ENCODE assay signal across 8 cellular contexts in genomic region chr4:13541720-13542576, GRCh38. TPM values are rescaled to one million over a fixed set of nuclear protein-coding genes. Genes with fewer than 3 reads are reported as not detected.
DNase-seq lines count a peak whose midpoint lies in the region; ATAC-seq and TF ChIP-seq lines count a peak whose summit lies in the region.

No MANE protein-coding gene starts in this region.

- 6 to 8% methylated on average over 12 to 79 of the region's 79 CpGs for WGBS in testis, 2 donors

- no peak for TF ChIP-seq POLR2A in testis (IDR thresholded peaks at IDR 0.05)

- POLR2A ChIA-PET in AG04449 (lab: Yijun Ruan, JAX) = no interaction called here
- POLR2A ChIA-PET in activated B cell treated with CpG ODN at 0.5 μM for 24 hours (lab: Charles Lee) = no interaction called here

- no peaks in the 10 kb centered on the region for H3K9me3 ChIP-seq in iPS-18a (ENCODE audit: control insufficient read depth, low read depth, low read length)
- H3K9me3 ChIP-seq in testis = no peaks in the 10 kb centered on the region

- H3K9ac ChIP-seq in iPS-18a (ENCODE audit: low read length) = no peak overlapping the region

- ATAC-seq in GM18868 (IDR thresholded peaks at IDR 0.05; ENCODE audit: unreplicated experiment) = peak; percentile 33
- ATAC-seq in activated B cell treated with CpG ODN at 0.5 μM for 24 hours (ENCODE audit: low read depth) = no peak
- no peak for ATAC-seq in GM19467 (IDR thresholded peaks at IDR 0.05; ENCODE audit: unreplicated experiment)

- H3K27ac Mint-ChIP-seq in activated B cell treated with CpG ODN at 0.5 μM for 24 hours = no peak overlapping the region

- DNase-seq in AG04449 (ENCODE audit: low read depth, low spot score) (no peak), activated B cell treated with CpG ODN at 0.5 μM for 24 hours (peak; percentile 32), testis (peak; percentile 51), HT-29 (ENCODE audit: low spot score) (no peak), T1000 (lab: John Stamatoyannopoulos, UW) (no peak)

- no peak overlapping the region for H3K27ac ChIP-seq in iPS-18a (ENCODE audit: low read length)
- no peak overlapping the region for H3K27ac ChIP-seq in testis

- peaks cover 64% of the 10 kb centered on the region for H3K27me3 Mint-ChIP-seq in activated B cell treated with CpG ODN at 0.5 μM for 24 hours

- H3K4me1 ChIP-seq in iPS-18a (ENCODE audit: control insufficient read depth, low read depth, low read length) (peaks cover 15% of the 10 kb centered on the region), testis (peaks cover 5% of the 10 kb centered on the region)

- intact Hi-C loops in activated B cell treated with CpG ODN at 0.5 μM for 24 hours (cut with micrococcal nuclease) = loop anchor here (1.0 kb wide), 1 partner anchor 20 kb away; no protein-coding TSS in a partner anchor
- intact Hi-C loops in testis (cut with DNase I; ENCODE audit: low total_unique reads) = no loop called here

- H3K4me1 Mint-ChIP-seq in activated B cell treated with CpG ODN at 0.5 μM for 24 hours = peaks cover 38% of the 10 kb centered on the region

- peak; percentile 27 for TF ChIP-seq CTCF in AG04449 (IDR thresholded peaks at IDR 0.05; ENCODE audit: insufficient read depth, low read length, missing control alignments)
- TF ChIP-seq CTCF in activated B cell treated with CpG ODN at 0.5 μM for 24 hours (IDR thresholded peaks at IDR 0.05) = no peak
- peak in 1 of 3 experiments; percentile 16 for TF ChIP-seq CTCF in testis (IDR thresholded peaks at IDR 0.05)

- peaks cover 6% of the 10 kb centered on the region for H3K9me3 Mint-ChIP-seq in activated B cell treated with CpG ODN at 0.5 μM for 24 hours

- H3K36me3 Mint-ChIP-seq in activated B cell treated with CpG ODN at 0.5 μM for 24 hours (ENCODE audit: low read depth) = peaks cover 2% of the 10 kb centered on the region

- H3K36me3 ChIP-seq in iPS-18a (ENCODE audit: control insufficient read depth, low read depth, low read length) = no peaks in the 10 kb centered on the region
- H3K36me3 ChIP-seq in testis (ENCODE audit: low read depth, missing control alignments) = no peaks in the 10 kb centered on the region

- no peak overlapping the region for H3K4me3 ChIP-seq in AG04449 (ENCODE audit: low read depth, low read length)
- H3K4me3 ChIP-seq in iPS-18a (ENCODE audit: low read length) = peak overlapping the region; percentile 20
- H3K4me3 ChIP-seq in testis = peak overlapping the region in 1 of 2 donors; percentile 21

- H3K27me3 ChIP-seq in iPS-18a (ENCODE audit: control insufficient read depth, insufficient read depth, low read length) = peaks cover 99% of the 10 kb centered on the region
- peaks cover 3% of the 10 kb centered on the region for H3K27me3 ChIP-seq in testis

- peak overlapping the region; percentile 15 for H3K4me3 Mint-ChIP-seq in activated B cell treated with CpG ODN at 0.5 μM for 24 hours

- CTCF ChIA-PET in AG04449 (lab: Yijun Ruan, JAX) = interaction anchor here (0.7 to 1.2 kb wide), 7 partner anchors 12 to 813 kb away, joined by 3 to 4 read pairs (median 3); no protein-coding TSS in a partner anchor
- CTCF ChIA-PET in activated B cell treated with CpG ODN at 0.5 μM for 24 hours (lab: Charles Lee) = interaction anchor here (1.1 to 1.7 kb wide), 2 partner anchors 10 to 813 kb away, joined by 4 to 5 read pairs; no protein-coding TSS in a partner anchor

RNA-seq across cellular contexts. Expression of gene NKX3-2, which starts 2.4 kb away (rescaled TPM):
- not detected in 2 replicates for total RNA-seq in activated B cell treated with CpG ODN at 0.5 μM for 24 hours
- total RNA-seq in testis = 1 to 10 TPM in 1 of 2 donors, under 1 TPM in 1; 0.50 to 1.3 TPM
- 0.57 TPM for polyA plus RNA-seq in testis (ENCODE audit: insufficient read depth, low read depth, low replicate concordance)
- total RNA-seq in HT-29 (2014; rRNA removed; shearing (Covaris generic)) = 0.05 TPM in 1 of 2 replicates, not detected in the other

RNA-seq across cellular contexts. Expression of gene RAB28, which starts 57.8 kb away (rescaled TPM):
- 16.0 and 16.9 TPM in 2 replicates for total RNA-seq in activated B cell treated with CpG ODN at 0.5 μM for 24 hours
- 10 to 100 TPM; 30.2 to 34.3 TPM for total RNA-seq in testis
- polyA plus RNA-seq in testis (ENCODE audit: insufficient read depth, low read depth, low replicate concordance) = 65.1 TPM
- 6.4 and 6.7 TPM in 2 replicates for total RNA-seq in HT-29 (2014; rRNA removed; shearing (Covaris generic))

Comparison
In these comparisons a context has a peak if more than half of its experiments do, and no peak if none do; other contexts are left out.
1. DNase-seq: peak in activated B cell treated with CpG ODN at 0.5 μM for 24 hours (single experiment) and testis (single experiment); none in AG04449 (single experiment), HT-29 (single experiment) and T1000 (single experiment).